ENCODE assay signal across 31 cellular contexts in the genomic region with DNA sequence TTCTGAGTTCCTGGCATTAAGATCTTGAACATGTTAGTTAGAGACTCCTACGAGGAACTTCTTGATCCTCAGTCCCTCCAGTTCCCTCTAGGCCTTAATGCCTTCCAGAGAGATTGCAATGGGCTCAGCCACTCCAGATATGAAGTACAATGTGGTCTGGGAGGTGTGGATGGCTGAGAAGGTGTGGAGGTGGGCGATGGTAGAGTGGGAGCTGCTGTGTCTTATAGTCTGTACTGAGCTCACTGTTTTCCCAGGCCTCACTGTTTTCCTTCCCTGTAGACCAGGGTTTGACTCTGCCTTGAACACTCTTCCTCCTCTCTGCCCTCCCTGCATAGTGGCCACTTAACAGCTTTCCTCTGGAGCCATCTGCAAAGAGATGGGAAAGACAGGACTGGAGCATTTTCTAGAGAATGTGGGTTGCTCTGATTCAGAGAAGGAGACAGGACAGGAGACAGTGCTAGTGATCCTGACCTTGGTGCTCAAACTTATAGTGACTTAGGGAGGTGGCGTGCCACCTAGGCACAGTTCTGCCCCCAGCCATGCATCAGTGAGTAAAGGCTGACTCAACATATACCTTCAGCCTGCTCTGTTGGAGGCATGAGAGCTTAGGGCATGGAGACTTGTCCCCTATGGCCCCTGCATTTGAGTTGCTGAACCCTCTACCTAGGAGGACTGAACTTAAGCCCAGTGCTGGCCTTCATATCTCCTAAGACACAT.
DNase-seq lines count a peak whose midpoint lies in the region; ATAC-seq, FAIRE-seq and TF ChIP-seq lines count a peak whose summit lies in the region.
"Had no signal": no experiment of that assay in that cellular context is flagged by ENCODE, and none has a peak within 500 bp of the region (broad histone marks: within the 10 kb centered on the region; RNA-seq: fewer than 3 reads in every experiment).

No MANE protein-coding gene starts in this region.

- no peak overlapping the region for H3K14ac ChIP-seq in H1 (ENCODE audit: insufficient read length)

- no peaks in the 10 kb centered on the region for H3K36me3 Mint-ChIP-seq in stimulated activated effector memory CD8-positive, alpha-beta T cell treated with anti-CD3 and anti-CD28 coated beads, Interleukin-12 subunit alpha, Interleukin-12 subunit beta, amount 100 ng/mL, for 72 hours
- H3K36me3 Mint-ChIP-seq: CD8-positive, alpha-beta memory T cell had no signal

- no peak overlapping the region for H2BK20ac ChIP-seq in H1 (ENCODE audit: low read length)

- no peak overlapping the region for H3K23ac ChIP-seq in H1 (ENCODE audit: insufficient read length)

- ATAC-seq in HepG2 (no peak), right lobe of liver (no peak), HG03378 (IDR thresholded peaks at IDR 0.05; ENCODE audit: unreplicated experiment) (no peak), GM21576 (IDR thresholded peaks at IDR 0.05; ENCODE audit: unreplicated experiment) (no peak)
- peak; percentile 17 for ATAC-seq in stimulated activated effector memory CD8-positive, alpha-beta T cell treated with anti-CD3 and anti-CD28 coated beads, Interleukin-12 subunit alpha, Interleukin-12 subunit beta, amount 100 ng/mL, for 72 hours

- TF ChIP-seq CTCF in HepG2 (CRISPR knock-in tag; IDR thresholded peaks at IDR 0.05) (no peak), right lobe of liver (IDR thresholded peaks at IDR 0.05) (no peak), H1 (IDR thresholded peaks at IDR 0.05; ENCODE audit: control extremely low read depth in 1 of 3, insufficient read depth in 1 of 3, low read depth in 1 of 3, low read length in 3 of 3) (no peak)

- POLR2A ChIA-PET in HepG2 (lab: Yijun Ruan, JAX) = no interaction called here
- POLR2A ChIA-PET in H1 (lab: Charles Lee; ENCODE audit: partially characterized antibody) = no interaction called here

- no peaks in the 10 kb centered on the region for H3K79me1 ChIP-seq in H1 (ENCODE audit: low read depth, low read length)

- no peak for FAIRE-seq in HepG2 (lab: Jason Lieb, UNC)
- no peak for FAIRE-seq in H1 (lab: Jason Lieb, UNC)
- FAIRE-seq in GM19239 (lab: Jason Lieb, UNC) = no peak
- FAIRE-seq: GM12891 had no signal

- TF ChIP-seq EP300 in HepG2 (IDR thresholded peaks at IDR 0.05; ENCODE audit: low read depth in 2 of 2, low read length in 2 of 2) (no peak), HepG2 (CRISPR knock-in tag; IDR thresholded peaks at IDR 0.05; ENCODE audit: borderline replicate concordance) (no peak), H1 (IDR thresholded peaks at IDR 0.05; ENCODE audit: borderline replicate concordance in 1 of 2, low read depth in 2 of 2, low read length in 2 of 2) (no peak)

- CTCF ChIA-PET in HepG2 (lab: Yijun Ruan, JAX; ENCODE audit: low intra/inter-chr PET ratio, low total read pairs) = no interaction called here
- CTCF ChIA-PET in H1 (lab: Charles Lee; ENCODE audit: partially characterized antibody) = interaction anchor here (1.0 to 5.1 kb wide), 6 partner anchors 9 to 212 kb away, joined by 3 to 21 read pairs (median 4); no protein-coding TSS in a partner anchor

- in situ Hi-C loops in HepG2 (cut with HindIII; ENCODE audit: extremely low pct_ligation_motif_present, low pct_unique_long_range_greater_than_20kb) = no loop called here

- H3K36me3 ChIP-seq in HepG2 (replicated peaks in 1 of 2; ENCODE audit: control insufficient read depth in 1 of 2, insufficient read depth in 2 of 2, low read length in 2 of 2) (no peaks in the 10 kb centered on the region), right lobe of liver (no peaks in the 10 kb centered on the region), H1 (ENCODE audit: control insufficient read depth in 2 of 4, insufficient read depth in 4 of 4, low read length in 3 of 4) (no peaks in the 10 kb centered on the region)
- H3K36me3 ChIP-seq: SJSA1 had no signal

- H3K4me3 ChIP-seq in HepG2 (replicated peaks in 1 of 3; ENCODE audit: insufficient read depth in 1 of 3, low read depth in 2 of 3, low read length in 3 of 3) = no peak overlapping the region
- H3K4me3 ChIP-seq in right lobe of liver = no peak overlapping the region
- H3K4me3 ChIP-seq in H1 (ENCODE audit: extremely low read depth in 1 of 4, insufficient read depth in 2 of 4, low read depth in 3 of 4, low read length in 4 of 4) = no peak overlapping the region
- H3K4me3 ChIP-seq: GM23248, SJSA1 had no signal

- no peak overlapping the region for H4K91ac ChIP-seq in H1 (replicated peaks; ENCODE audit: insufficient read length, low read length)

- no peak overlapping the region for H3K27ac Mint-ChIP-seq in stimulated activated effector memory CD8-positive, alpha-beta T cell treated with anti-CD3 and anti-CD28 coated beads, Interleukin-12 subunit alpha, Interleukin-12 subunit beta, amount 100 ng/mL, for 72 hours
- H3K27ac Mint-ChIP-seq: B cell; CD8-positive, alpha-beta memory T cell; H9 had no signal

- no peak overlapping the region; the same call in 1 of the 2 replicates for H2BK5ac ChIP-seq in H1 (ENCODE audit: low read depth, low read length)

- BruUV-seq in HepG2 (replicated peaks; lab: Mats Ljungman, UMichigan) = no TSS peak

- no peak overlapping the region for H3K4me3 Mint-ChIP-seq in stimulated activated effector memory CD8-positive, alpha-beta T cell treated with anti-CD3 and anti-CD28 coated beads, Interleukin-12 subunit alpha, Interleukin-12 subunit beta, amount 100 ng/mL, for 72 hours
- H3K4me3 Mint-ChIP-seq: B cell; CD8-positive, alpha-beta memory T cell; H9 had no signal

- H2AK5ac ChIP-seq in H1 (ENCODE audit: low read depth, low read length) = no peak overlapping the region

- H2BK15ac ChIP-seq in H1 (ENCODE audit: low read length) = peak overlapping the region; percentile 10; the same call in 1 of the 2 replicates

- H3K4ac ChIP-seq in H1 (replicated peaks; ENCODE audit: insufficient read length, low read depth, low read length) = no peak overlapping the region

- no peaks in the 10 kb centered on the region for H3K9me3 Mint-ChIP-seq in stimulated activated effector memory CD8-positive, alpha-beta T cell treated with anti-CD3 and anti-CD28 coated beads, Interleukin-12 subunit alpha, Interleukin-12 subunit beta, amount 100 ng/mL, for 72 hours
- H3K9me3 Mint-ChIP-seq: H9 had no signal

- H3K4me2 ChIP-seq in HepG2 (ENCODE audit: low read depth, low read length) = no peak overlapping the region
- no peak overlapping the region for H3K4me2 ChIP-seq in H1 (ENCODE audit: insufficient read depth in 1 of 2, low read depth in 2 of 2, low read length in 2 of 2)

- H4K8ac ChIP-seq in H1 (ENCODE audit: extremely low read depth, insufficient read depth, low read length) = no peak overlapping the region

- TF ChIP-seq POLR2A in HepG2 (IDR thresholded peaks at IDR 0.05; ENCODE audit: insufficient read depth in 1 of 2, low read depth in 2 of 2, low read length in 2 of 2) (no peak), right lobe of liver (IDR thresholded peaks at IDR 0.05) (no peak), H1 (IDR thresholded peaks at IDR 0.05; ENCODE audit: control extremely low read depth in 1 of 2, low read depth in 2 of 2, low read length in 2 of 2) (no peak)

- H4K20me1 ChIP-seq in HepG2 (ENCODE audit: insufficient read depth, low read length) (no peaks in the 10 kb centered on the region), H1 (replicated peaks in 1 of 2; ENCODE audit: control insufficient read depth in 1 of 2, insufficient read depth in 2 of 2, low read length in 2 of 2) (no peaks in the 10 kb centered on the region)

- H3K56ac ChIP-seq in H1 (replicated peaks; ENCODE audit: insufficient read length, low read depth, low read length) = no peak overlapping the region

- no peaks in the 10 kb centered on the region for H3K23me2 ChIP-seq in H1 (ENCODE audit: low read depth, low read length)

- no peak overlapping the region for H2BK120ac ChIP-seq in H1 (replicated peaks; ENCODE audit: low read depth, low read length)

- H2BK12ac ChIP-seq in H1 (ENCODE audit: low read depth, low read length) = no peak overlapping the region

- DNase-seq in HepG2 (ENCODE audit: low spot score) = no peak
- no peak for DNase-seq in right lobe of liver
- no peak for DNase-seq in H1 (ENCODE audit: low read depth in 1 of 2, low spot score in 2 of 2)
- DNase-seq in stimulated activated effector memory CD8-positive, alpha-beta T cell treated with anti-CD3 and anti-CD28 coated beads, Interleukin-12 subunit alpha, Interleukin-12 subunit beta, amount 100 ng/mL, for 72 hours (ENCODE audit: low spot score in 2 of 2) = no peak
- DNase-seq in GM19239 (ENCODE audit: insufficient read length, low spot score) = no peak
- no peak for DNase-seq in stimulated activated naive CD4-positive, alpha-beta T cell treated with Interleukin-2 at 50 U/mL for 16 hours (lab: John Stamatoyannopoulos, UW)
- DNase-seq: CD8-positive, alpha-beta memory T cell; DMS 273 treated with DMSO at 0.1 percent for 48 hours; DMS79; EL; GDM1; GM23248; H9; KBM-7; MV-4-11; NCI-H1105; NCI-H1436 treated with DMSO at 0.1 percent for 48 hours; NCI-H1930; NCI-H446; NCI-H524 treated with DMSO at 0.1 percent for 48 hours; NCI-H774; Right ventricle myocardium superior; RPMI8226 had no signal

- no peak overlapping the region for H3K9ac ChIP-seq in HepG2 (ENCODE audit: insufficient read depth, low read depth, low read length)
- H3K9ac ChIP-seq in H1 (replicated peaks in 1 of 4; ENCODE audit: extremely low read depth in 1 of 4, low read depth in 3 of 4, low read length in 3 of 4) = no peak overlapping the region
- H3K9ac ChIP-seq: GM23248 had no signal

- peaks cover 0 to 11% of the 10 kb centered on the region in 2 experiments; a peak in 2 of 5 replicates for H3K27me3 ChIP-seq in HepG2 (ENCODE audit: control insufficient read depth in 1 of 2, insufficient read depth in 2 of 2, low read length in 2 of 2)
- H3K27me3 ChIP-seq in right lobe of liver = no peaks in the 10 kb centered on the region
- no peaks in the 10 kb centered on the region for H3K27me3 ChIP-seq in H1 (replicated peaks in 1 of 4; ENCODE audit: control insufficient read depth in 3 of 4, extremely low read depth in 1 of 4, insufficient read depth in 3 of 4, low read length in 3 of 4)
- H3K27me3 ChIP-seq: SJSA1 had no signal

- no peak overlapping the region for H2AFZ ChIP-seq in HepG2 (ENCODE audit: low read length)
- H2AFZ ChIP-seq in H1 (ENCODE audit: low read length) = no peak overlapping the region
- H2AFZ ChIP-seq: GM23248 had no signal

- no peaks in the 10 kb centered on the region for H3K79me2 ChIP-seq in HepG2 (ENCODE audit: insufficient read depth, low read length)
- H3K79me2 ChIP-seq in H1 (ENCODE audit: control insufficient read depth in 1 of 2, insufficient read depth in 2 of 2, low read length in 2 of 2) = no peaks in the 10 kb centered on the region

- TF ChIP-seq RAD21 in HepG2 (CRISPR knock-in tag; IDR thresholded peaks at IDR 0.05) (no peak), H1 (IDR thresholded peaks at IDR 0.05 in 1 of 2, conservative IDR thresholded peaks at IDR 0.05 in 1 of 2; ENCODE audit: low read depth in 2 of 2, low read length in 2 of 2) (no peak)

- no peaks in the 10 kb centered on the region for H3K4me1 Mint-ChIP-seq in stimulated activated effector memory CD8-positive, alpha-beta T cell treated with anti-CD3 and anti-CD28 coated beads, Interleukin-12 subunit alpha, Interleukin-12 subunit beta, amount 100 ng/mL, for 72 hours
- H3K4me1 Mint-ChIP-seq: B cell; CD8-positive, alpha-beta memory T cell had no signal

- H3K9me3 ChIP-seq in HepG2 (ENCODE audit: low read length) (no peaks in the 10 kb centered on the region), right lobe of liver (no peaks in the 10 kb centered on the region), H1 (ENCODE audit: insufficient read depth in 2 of 2, low read depth in 1 of 2, low read length in 1 of 2) (no peaks in the 10 kb centered on the region)
- H3K9me3 ChIP-seq: SJSA1 had no signal

- WGBS in HepG2 (ENCODE audit: low lambda C conversion rate) = 6% methylated on average over 3 of the region's 3 CpGs
- 90% methylated on average over 2 of the region's 3 CpGs for WGBS in right lobe of liver (ENCODE audit: insufficient coverage, low coverage, low lambda C conversion rate, missing lambda C conversion rate)
- WGBS in H1 (ENCODE audit: extremely low coverage in 1 of 2, insufficient coverage in 1 of 2, insufficient read length in 1 of 2, insufficient replicate concordance in 2 of 2, low coverage in 1 of 2, low lambda C conversion rate in 2 of 2, missing lambda C conversion rate in 1 of 2), 2 experiments = 89% methylated on average over 3 of the region's 3 CpGs; no CpG with 5 or more reads in 1 of the 2 experiments

- no peak overlapping the region for H3K18ac ChIP-seq in H1 (ENCODE audit: extremely low read depth, low read length)

- no peak overlapping the region for H3K27ac ChIP-seq in HepG2 (ENCODE audit: extremely low read length, insufficient read depth, low read length)
- no peak overlapping the region for H3K27ac ChIP-seq in right lobe of liver
- H3K27ac ChIP-seq in H1 (ENCODE audit: low read depth, low read length) = no peak overlapping the region
- H3K27ac ChIP-seq: 22Rv1, C4-2B, GM23248, HL-60, SJSA1 had no signal

- intact Hi-C loops in HepG2 (cut with micrococcal nuclease; ENCODE audit: unreplicated experiment) = no loop called here
- intact Hi-C loops in right lobe of liver (cut with DNase I) = no loop called here

- no peaks in the 10 kb centered on the region for H3K4me1 ChIP-seq in HepG2 (ENCODE audit: insufficient read depth, low read length)
- H3K4me1 ChIP-seq in right lobe of liver = no peaks in the 10 kb centered on the region
- H3K4me1 ChIP-seq in H1 (replicated peaks in 1 of 4; ENCODE audit: control insufficient read depth in 3 of 4, insufficient read depth in 4 of 4, low read length in 3 of 4) = peaks cover 0 to 7% (median under 1%) of the 10 kb centered on the region in 4 experiments; a peak in 2 of 7 replicates
- H3K4me1 ChIP-seq: SJSA1 had no signal

- no peak overlapping the region for H4K5ac ChIP-seq in H1 (ENCODE audit: insufficient read length, low read depth, low read length)

Comparison
In these comparisons a context has a peak if more than half of its experiments do, and no peak if none do; other contexts are left out.
1. Of the 41 proteins assayed by ChIP-seq in both HepG2 and H1: peak only in HepG2: MAFK; only in H1: none; in both: none; in neither: 40.